ENCODE assay signal across 9 cellular contexts in genomic region chr10:93445097-93445960, GRCh38. TPM values are rescaled to one million over a fixed set of nuclear protein-coding genes. Genes with fewer than 3 reads are reported as not detected.
DNase-seq lines count a peak whose midpoint lies in the region; ATAC-seq and TF ChIP-seq lines count a peak whose summit lies in the region.
"Had no signal": no experiment of that assay in that cellular context is flagged by ENCODE, and none has a peak within 500 bp of the region (broad histone marks: within the 10 kb centered on the region; RNA-seq: fewer than 3 reads in every experiment).

No MANE protein-coding gene starts in this region.

- peak overlapping the region; percentile 79 to 90 (median 84) for H3K27ac ChIP-seq in body of pancreas
- peak overlapping the region; percentile 98 to 100 (median 100) for H3K27ac ChIP-seq in sigmoid colon
- H3K27ac ChIP-seq: neutrophil had no signal

- TF ChIP-seq POLR2A in body of pancreas (IDR thresholded peaks at IDR 0.05) (peak; percentile 64 to 89 (median 87)), sigmoid colon (IDR thresholded peaks at IDR 0.05) (peak in 1 of 2 donors; percentile 68)

- H3K27me3 ChIP-seq in body of pancreas: no peaks in the 10 kb centered on the region
- no peaks in the 10 kb centered on the region for H3K27me3 ChIP-seq in sigmoid colon
- H3K27me3 ChIP-seq: neutrophil had no signal

- 12 to 20% methylated on average over 3 to 8 of the region's 8 CpGs for WGBS in body of pancreas, 2 donors
- 6 to 48% methylated on average over 8 of the region's 8 CpGs for WGBS in sigmoid colon, 2 donors

- H3K36me3 ChIP-seq in body of pancreas (replicated peaks in 1 of 2; ENCODE audit: insufficient read depth in 1 of 2, low read depth in 2 of 2) (no peaks in the 10 kb centered on the region), sigmoid colon (peaks cover 0 to 21% (median 4%) of the 10 kb centered on the region in 4 donors)
- H3K36me3 ChIP-seq: neutrophil had no signal

- intact Hi-C loops in body of pancreas (cut with DNase I): no loop called here
- intact Hi-C loops in sigmoid colon (cut with DNase I): no loop called here

- TF ChIP-seq EP300 in sigmoid colon (IDR thresholded peaks at IDR 0.05): peak in 2 of 4 donors; percentile 26 to 72

- peaks cover 34% of the 10 kb centered on the region for H3K4me1 ChIP-seq in body of pancreas
- H3K4me1 ChIP-seq in sigmoid colon: peaks cover 0 to 65% (median 61%) of the 10 kb centered on the region in 4 donors

- peak; percentile 99 for ATAC-seq in body of pancreas
- no peak for ATAC-seq in HG02588 (IDR thresholded peaks at IDR 0.05; ENCODE audit: unreplicated experiment)

- no peak overlapping the region for H3K4me3 ChIP-seq in body of pancreas
- no peak overlapping the region for H3K4me3 ChIP-seq in sigmoid colon

- H3K9me3 ChIP-seq in body of pancreas (no peaks in the 10 kb centered on the region), sigmoid colon (no peaks in the 10 kb centered on the region)
- H3K9me3 ChIP-seq: neutrophil had no signal

- DNase-seq in EH (ENCODE audit: low read depth) (peak; percentile 98), NCI-H2171 treated with DMSO at 0.1 percent for 48 hours (lab: John Stamatoyannopoulos, UW) (peak; percentile 83), body of pancreas (peak; percentile 97 to 100 (median 100)), iPS DF 19.7 (ENCODE audit: low read depth, low spot score) (peak; percentile 99), sigmoid colon (peak; percentile 97), Kasumi-1 (lab: John Stamatoyannopoulos, UW) (no peak)
- DNase-seq in stimulated activated CD4-positive, alpha-beta T cell treated with anti-CD3 and anti-CD28 coated beads, Interleukin-12 subunit alpha, Interleukin-12 subunit beta, amount 100 ng/mL, for 4 hours: no peak

- TF ChIP-seq CTCF in body of pancreas (IDR thresholded peaks at IDR 0.05) (no peak), sigmoid colon (IDR thresholded peaks at IDR 0.05) (no peak)

RNA-seq across cellular contexts. Expression of gene MYOF, which starts 36.8 kb away (rescaled TPM):
- total RNA-seq in body of pancreas (10 to 100 TPM; 21.1 to 25.7 TPM), sigmoid colon (10 to 100 TPM; 33.6 to 83.4 (median 70.2) TPM)
- polyA plus RNA-seq in sigmoid colon: 10 to 100 TPM; 12.6 to 36.3 (median 18.5) TPM

RNA-seq across cellular contexts. Expression of gene CEP55, which starts 51.1 kb away (rescaled TPM):
- not detected for total RNA-seq in body of pancreas
- 1 to 10 TPM in 2 of 4 donors, not detected in 2; 1.4 to 1.5 TPM for total RNA-seq in sigmoid colon
- 10 to 100 TPM in 1 of 3 donors, 1 to 10 TPM in 2; 1.8 to 18.2 (median 6.2) TPM for polyA plus RNA-seq in sigmoid colon

Comparison
In these comparisons a context has a peak if more than half of its experiments do, and no peak if none do; other contexts are left out.
1. DNase-seq: peak in EH (single experiment), NCI-H2171 treated with DMSO at 0.1 percent for 48 hours (single experiment), body of pancreas (4 of 4), iPS DF 19.7 (single experiment) and sigmoid colon (single experiment); none in stimulated activated CD4-positive, alpha-beta T cell treated with anti-CD3 and anti-CD28 coated beads, Interleukin-12 subunit alpha, Interleukin-12 subunit beta, amount 100 ng/mL, for 4 hours (single experiment) and Kasumi-1 (0 of 2).